1 cellular context compared by ENCODE assay signal in the genomic region with DNA sequence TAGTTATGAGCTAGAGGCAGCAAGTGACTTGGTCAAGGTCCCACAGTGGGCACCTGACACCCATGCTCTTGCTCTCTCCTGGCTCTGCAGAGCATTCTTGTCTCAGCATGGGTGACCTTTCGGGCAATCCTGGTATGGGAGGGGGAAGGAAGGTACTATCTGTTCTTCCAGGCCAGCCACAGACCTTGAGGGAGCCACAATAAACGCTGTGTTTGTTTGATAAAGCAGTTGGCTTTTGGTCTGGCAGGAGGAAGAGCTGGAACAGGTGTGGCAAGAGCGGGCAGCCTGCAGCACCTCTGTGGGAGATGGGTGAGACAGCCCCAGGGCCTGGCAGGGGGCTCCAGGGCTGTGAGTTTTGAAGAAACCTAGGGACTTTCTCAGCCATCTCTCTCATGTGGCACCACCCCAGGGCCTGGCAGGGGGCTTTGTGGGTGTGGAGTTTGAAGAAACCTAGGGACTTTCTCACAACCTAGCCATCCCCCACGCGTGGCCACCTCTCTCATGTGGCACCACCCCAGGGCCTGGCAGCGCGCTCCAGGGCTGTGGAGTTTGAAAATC.
TF ChIP-seq lines count a peak whose summit lies in the region.

No MANE protein-coding gene starts in this region.

TF ChIP-seq in HepG2, 621 proteins besides CTCF, POLR2A, EP300 and RAD21:
- TF ChIP-seq PTBP1 (IDR thresholded peaks at IDR 0.05; ENCODE audit: low read depth, low read length, poor library complexity, severe bottlenecking), result no peak
- no peak for TF ChIP-seq REL (CRISPR knock-in tag; conservative IDR thresholded peaks at IDR 0.05)
- no peak for TF ChIP-seq ZSCAN30 (CRISPR knock-in tag; IDR thresholded peaks at IDR 0.05)
- TF ChIP-seq CEBPB (IDR thresholded peaks at IDR 0.05; ENCODE audit: borderline replicate concordance, low read depth, low read length), result no peak
- TF ChIP-seq SMAD3 (CRISPR knock-in tag; IDR thresholded peaks at IDR 0.05), result no peak
- no peak for TF ChIP-seq ZNF670 (CRISPR knock-in tag; IDR thresholded peaks at IDR 0.05; ENCODE audit: borderline replicate concordance)
- TF ChIP-seq, protein P1, sequence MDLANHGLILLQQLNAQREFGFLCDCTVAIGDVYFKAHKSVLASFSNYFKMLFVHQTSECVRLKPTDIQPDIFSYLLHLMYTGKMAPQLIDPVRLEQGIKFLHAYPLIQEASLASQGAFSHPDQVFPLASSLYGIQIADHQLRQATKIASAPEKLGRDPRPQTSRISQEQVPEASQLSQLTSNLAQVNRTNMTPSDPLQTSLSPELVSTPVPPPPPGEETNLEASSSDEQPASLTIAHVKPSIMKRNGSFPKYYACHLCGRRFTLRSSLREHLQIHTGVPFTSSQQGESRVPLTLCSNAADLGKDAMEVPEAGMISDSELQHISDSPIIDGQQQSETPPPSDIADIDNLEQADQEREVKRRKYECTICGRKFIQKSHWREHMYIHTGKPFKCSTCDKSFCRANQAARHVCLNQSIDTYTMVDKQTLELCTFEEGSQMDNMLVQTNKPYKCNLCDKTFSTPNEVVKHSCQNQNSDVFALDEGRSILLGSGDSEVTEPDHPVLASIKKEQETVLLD (CRISPR knock-in tag; IDR thresholded peaks at IDR 0.05; ENCODE audit: low read depth), result no peak
- TF ChIP-seq NFE2 (CRISPR knock-in tag; IDR thresholded peaks at IDR 0.05), result no peak
- no peak for TF ChIP-seq ZNF770 (CRISPR knock-in tag; IDR thresholded peaks at IDR 0.05)
- TF ChIP-seq GPN1 (CRISPR knock-in tag; IDR thresholded peaks at IDR 0.05; ENCODE audit: borderline replicate concordance), result no peak
